Comparison of ENCODE assay signal across 12 cellular contexts in genomic region chr5:119302449-119302848, GRCh38. TPM values are rescaled to one million over a fixed set of nuclear protein-coding genes. Genes with fewer than 3 reads are reported as not detected.
DNase-seq lines count a peak whose midpoint lies in the region; ATAC-seq and TF ChIP-seq lines count a peak whose summit lies in the region.
"Had no signal": no experiment of that assay in that cellular context is flagged by ENCODE, and none has a peak within 500 bp of the region (broad histone marks: within the 10 kb centered on the region; RNA-seq: fewer than 3 reads in every experiment).

No MANE protein-coding gene starts in this region.

- CTCF ChIA-PET in activated naive CD4-positive, alpha-beta T cell treated with anti-CD3 and anti-CD28 coated beads for 36 hours (lab: Charles Lee) = interaction anchor here (0.7 to 2.5 kb wide), 9 partner anchors 12 to 109 kb away, joined by 3 to 7 read pairs (median 4); no protein-coding TSS in a partner anchor
- CTCF ChIA-PET in activated CD8-positive, alpha-beta T cell treated with anti-CD3 and anti-CD28 coated beads for 36 hours (lab: Charles Lee) = interaction anchor here (1.1 to 4.6 kb wide), 8 partner anchors 12 to 132 kb away, joined by 3 to 14 read pairs (median 8); no protein-coding TSS in a partner anchor

- no peaks in the 10 kb centered on the region for H3K27me3 ChIP-seq in gastroesophageal sphincter
- H3K27me3 ChIP-seq: heart left ventricle had no signal

- H3K4me1 Mint-ChIP-seq in activated naive CD4-positive, alpha-beta T cell treated with anti-CD3 and anti-CD28 coated beads for 36 hours (ENCODE audit: low read depth) = peaks cover 91% of the 10 kb centered on the region
- peaks cover 89% of the 10 kb centered on the region for H3K4me1 Mint-ChIP-seq in activated CD8-positive, alpha-beta T cell treated with anti-CD3 and anti-CD28 coated beads for 36 hours (ENCODE audit: low read depth)
- H3K4me1 Mint-ChIP-seq in stimulated activated naive CD8-positive, alpha-beta T cell treated with anti-CD3 and anti-CD28 coated beads, Interleukin-15, amount 100 ng/mL, for 72 hours = peaks cover 94% of the 10 kb centered on the region

- POLR2A ChIA-PET in activated CD8-positive, alpha-beta T cell treated with anti-CD3 and anti-CD28 coated beads for 36 hours (lab: Charles Lee) = interaction anchor here (0.9 to 3.9 kb wide), 4 partner anchors 12 to 63 kb away, joined by 3 to 15 read pairs (median 4); no protein-coding TSS in a partner anchor

- no peak overlapping the region for H3K4me3 ChIP-seq in gastroesophageal sphincter
- H3K4me3 ChIP-seq: heart left ventricle had no signal

- intact Hi-C loops in activated naive CD4-positive, alpha-beta T cell treated with anti-CD3 and anti-CD28 coated beads for 36 hours (cut with micrococcal nuclease) = loop anchor here (2.0 kb wide), 1 partner anchor 64 kb away; no protein-coding TSS in a partner anchor
- intact Hi-C loops in activated CD8-positive, alpha-beta T cell treated with anti-CD3 and anti-CD28 coated beads for 36 hours (cut with micrococcal nuclease) = no loop called here

- H3K27ac ChIP-seq in gastroesophageal sphincter = peak overlapping the region; percentile 10 to 63 (median 36)

- H3K27ac Mint-ChIP-seq in activated naive CD4-positive, alpha-beta T cell treated with anti-CD3 and anti-CD28 coated beads for 36 hours = peak overlapping the region; percentile 97
- H3K27ac Mint-ChIP-seq in activated CD8-positive, alpha-beta T cell treated with anti-CD3 and anti-CD28 coated beads for 36 hours = peak overlapping the region; percentile 88
- H3K27ac Mint-ChIP-seq in stimulated activated naive CD8-positive, alpha-beta T cell treated with anti-CD3 and anti-CD28 coated beads, Interleukin-15, amount 100 ng/mL, for 72 hours = peak overlapping the region; percentile 50 to 79

- peaks cover 0 to 37% (median 14%) of the 10 kb centered on the region in 3 donors for H3K4me1 ChIP-seq in gastroesophageal sphincter

- no peak for DNase-seq in activated naive CD4-positive, alpha-beta T cell treated with anti-CD3 and anti-CD28 coated beads for 36 hours
- DNase-seq in activated naive CD4-positive, alpha-beta T cell treated with anti-CD3 and anti-CD28 coated beads, Interleukin-2, amount 50 U/mL, for 16 hours = no peak
- DNase-seq in activated CD8-positive, alpha-beta T cell treated with anti-CD3 and anti-CD28 coated beads for 36 hours = no peak
- DNase-seq in stimulated activated naive CD8-positive, alpha-beta T cell treated with anti-CD3 and anti-CD28 coated beads, Interleukin-15, amount 100 ng/mL, for 72 hours = no peak
- DNase-seq: activated CD4-positive, CD25-positive, alpha-beta regulatory T cell; effector CD8-positive, alpha-beta T cell; heart left ventricle; SHP77 had no signal

- ATAC-seq in activated CD8-positive, alpha-beta T cell treated with anti-CD3 and anti-CD28 coated beads for 36 hours = no peak
- ATAC-seq in gastroesophageal sphincter (no peak), HG02798 (IDR thresholded peaks at IDR 0.05; ENCODE audit: poor library complexity, unreplicated experiment) (no peak), GM18868 (IDR thresholded peaks at IDR 0.05; ENCODE audit: unreplicated experiment) (no peak), GM21723 (IDR thresholded peaks at IDR 0.05; ENCODE audit: unreplicated experiment) (no peak)
- ATAC-seq in stimulated activated naive CD8-positive, alpha-beta T cell treated with anti-CD3 and anti-CD28 coated beads, Interleukin-15, amount 100 ng/mL, for 72 hours = no peak

- peak overlapping the region; percentile 13 for H3K4me3 Mint-ChIP-seq in activated naive CD4-positive, alpha-beta T cell treated with anti-CD3 and anti-CD28 coated beads for 36 hours
- no peak overlapping the region for H3K4me3 Mint-ChIP-seq in activated CD8-positive, alpha-beta T cell treated with anti-CD3 and anti-CD28 coated beads for 36 hours
- peak overlapping the region; percentile 54 to 62 for H3K4me3 Mint-ChIP-seq in stimulated activated naive CD8-positive, alpha-beta T cell treated with anti-CD3 and anti-CD28 coated beads, Interleukin-15, amount 100 ng/mL, for 72 hours

- no peak for TF ChIP-seq POLR2A in gastroesophageal sphincter (IDR thresholded peaks at IDR 0.05)

- no peaks in the 10 kb centered on the region for H3K36me3 ChIP-seq in gastroesophageal sphincter
- H3K36me3 ChIP-seq: heart left ventricle had no signal

- WGBS in gastroesophageal sphincter (ENCODE audit: low coverage in 1 of 2), 2 donors = 67 to 78% methylated on average over 1 to 3 of the region's 3 CpGs

- no peak for TF ChIP-seq CTCF in activated CD8-positive, alpha-beta T cell treated with anti-CD3 and anti-CD28 coated beads for 36 hours (IDR thresholded peaks at IDR 0.05)
- TF ChIP-seq CTCF in gastroesophageal sphincter (IDR thresholded peaks at IDR 0.05) = no peak

- no peak for TF ChIP-seq EP300 in gastroesophageal sphincter (IDR thresholded peaks at IDR 0.05)

- peaks cover 10% of the 10 kb centered on the region for H3K36me3 Mint-ChIP-seq in activated naive CD4-positive, alpha-beta T cell treated with anti-CD3 and anti-CD28 coated beads for 36 hours (ENCODE audit: low read depth)
- H3K36me3 Mint-ChIP-seq in activated CD8-positive, alpha-beta T cell treated with anti-CD3 and anti-CD28 coated beads for 36 hours (ENCODE audit: low read depth) = peaks cover 46% of the 10 kb centered on the region

- peaks cover under 1% of the 10 kb centered on the region for H3K9me3 Mint-ChIP-seq in activated naive CD4-positive, alpha-beta T cell treated with anti-CD3 and anti-CD28 coated beads for 36 hours
- no peaks in the 10 kb centered on the region for H3K9me3 Mint-ChIP-seq in activated CD8-positive, alpha-beta T cell treated with anti-CD3 and anti-CD28 coated beads for 36 hours
- H3K9me3 Mint-ChIP-seq in stimulated activated naive CD8-positive, alpha-beta T cell treated with anti-CD3 and anti-CD28 coated beads, Interleukin-15, amount 100 ng/mL, for 72 hours = no peaks in the 10 kb centered on the region

- no peaks in the 10 kb centered on the region for H3K9me3 ChIP-seq in gastroesophageal sphincter
- H3K9me3 ChIP-seq: heart left ventricle had no signal

- no peaks in the 10 kb centered on the region for H3K27me3 Mint-ChIP-seq in activated naive CD4-positive, alpha-beta T cell treated with anti-CD3 and anti-CD28 coated beads for 36 hours (ENCODE audit: low read depth)
- no peaks in the 10 kb centered on the region for H3K27me3 Mint-ChIP-seq in activated CD8-positive, alpha-beta T cell treated with anti-CD3 and anti-CD28 coated beads for 36 hours
- H3K27me3 Mint-ChIP-seq in stimulated activated naive CD8-positive, alpha-beta T cell treated with anti-CD3 and anti-CD28 coated beads, Interleukin-15, amount 100 ng/mL, for 72 hours = no peaks in the 10 kb centered on the region

RNA-seq across cellular contexts. Expression of gene TNFAIP8, which starts 53.4 kb away (rescaled TPM):
- total RNA-seq in activated naive CD4-positive, alpha-beta T cell treated with anti-CD3 and anti-CD28 coated beads for 36 hours = 100 to 1,000 TPM; 141 to 142 TPM
- 100 to 1,000 TPM; 135 to 141 TPM for total RNA-seq in activated CD8-positive, alpha-beta T cell treated with anti-CD3 and anti-CD28 coated beads for 36 hours
- total RNA-seq in gastroesophageal sphincter = 10 to 100 TPM; 25.4 to 76.7 (median 31.6) TPM
